In genomic region chr20:23042270-23042669, GRCh38 we compare ENCODE assay signal across 18 cellular contexts. TPM values are rescaled to one million over a fixed set of nuclear protein-coding genes. Genes with fewer than 3 reads are reported as not detected.
DNase-seq lines count a peak whose midpoint lies in the region; ATAC-seq and TF ChIP-seq lines count a peak whose summit lies in the region.
"Had no signal": no experiment of that assay in that cellular context is flagged by ENCODE, and none has a peak within 500 bp of the region (broad histone marks: within the 10 kb centered on the region; RNA-seq: fewer than 3 reads in every experiment).

No MANE protein-coding gene starts in this region.

- POLR2A ChIA-PET in WTC11 (lab: Charles Lee), result no interaction called here

- DNase-seq in GM23338 (ENCODE audit: low spot score) (no peak), NCI-H1105 (lab: John Stamatoyannopoulos, UW) (peak; percentile 60), WTC11 (ENCODE audit: low spot score) (no peak), iPS-NIHi11 (ENCODE audit: low spot score) (peak; percentile 47), NCI-H446 (lab: John Stamatoyannopoulos, UW) (no peak)
- no peak for DNase-seq in activated T-cell treated with anti-CD3 and anti-CD28 coated beads, Interleukin-2, amount 50 U/mL, for 72 hours
- DNase-seq: BE2C; Caco-2; CD4-positive, alpha-beta memory T cell; DND-41; GDM1; H9; IMR-90 had no signal

- H3K4me3 ChIP-seq in GM23338, result no peak overlapping the region
- H3K4me3 ChIP-seq: A549 had no signal

- peaks cover 4% of the 10 kb centered on the region; the same call in 1 of the 3 replicates for H3K36me3 Mint-ChIP-seq in GM23338 (ENCODE audit: low read depth)
- no peaks in the 10 kb centered on the region; the same call in 1 of the 2 replicates for H3K36me3 Mint-ChIP-seq in WTC11
- H3K36me3 Mint-ChIP-seq in activated T-cell treated with anti-CD3 and anti-CD28 coated beads, Interleukin-2, amount 50 U/mL, for 72 hours (ENCODE audit: insufficient read depth in 2 of 2), result peaks cover 0 to 2% of the 10 kb centered on the region in 2 donors
- H3K36me3 Mint-ChIP-seq: CD4-positive, alpha-beta memory T cell had no signal

- no peak overlapping the region for H3K27ac ChIP-seq in GM23338 (ENCODE audit: low read depth)
- H3K27ac ChIP-seq: C4-2B had no signal

- H2AFZ ChIP-seq in GM23338, result no peak overlapping the region

- H3K9me3 Mint-ChIP-seq in GM23338, result peaks cover 4% of the 10 kb centered on the region; the same call in 2 of the 3 replicates
- peaks cover 3% of the 10 kb centered on the region; the same call in 1 of the 2 replicates for H3K9me3 Mint-ChIP-seq in WTC11
- no peaks in the 10 kb centered on the region for H3K9me3 Mint-ChIP-seq in activated T-cell treated with anti-CD3 and anti-CD28 coated beads, Interleukin-2, amount 50 U/mL, for 72 hours

- no peaks in the 10 kb centered on the region for H4K20me1 ChIP-seq in GM23338 (replicated peaks; ENCODE audit: insufficient read depth)

- peaks cover 48% of the 10 kb centered on the region for H3K4me1 Mint-ChIP-seq in GM23338
- peaks cover 56% of the 10 kb centered on the region for H3K4me1 Mint-ChIP-seq in WTC11
- no peaks in the 10 kb centered on the region for H3K4me1 Mint-ChIP-seq in activated T-cell treated with anti-CD3 and anti-CD28 coated beads, Interleukin-2, amount 50 U/mL, for 72 hours (ENCODE audit: low read depth)
- H3K4me1 Mint-ChIP-seq: CD4-positive, alpha-beta memory T cell had no signal

- ATAC-seq in GM23338 (peak; percentile 78), WTC11 (peak; percentile 80), HG02970 (IDR thresholded peaks at IDR 0.05; ENCODE audit: low FRiP score, unreplicated experiment) (no peak)
- no peak for ATAC-seq in activated T-cell treated with anti-CD3 and anti-CD28 coated beads, Interleukin-2, amount 50 U/mL, for 72 hours (replicated peaks in 1 of 2)
- ATAC-seq: A549 had no signal

- peaks cover 28% of the 10 kb centered on the region for H3K4me1 ChIP-seq in GM23338 (ENCODE audit: insufficient read depth)
- H3K4me1 ChIP-seq: BE2C had no signal

- H3K27me3 Mint-ChIP-seq in GM23338 (ENCODE audit: insufficient read depth, low read depth, poor library complexity), result peaks cover 27% of the 10 kb centered on the region
- H3K27me3 Mint-ChIP-seq in WTC11 (ENCODE audit: low read depth), result peaks cover 82% of the 10 kb centered on the region
- peaks cover 43% of the 10 kb centered on the region for H3K27me3 Mint-ChIP-seq in activated T-cell treated with anti-CD3 and anti-CD28 coated beads, Interleukin-2, amount 50 U/mL, for 72 hours (ENCODE audit: low read depth)

- peaks cover 5% of the 10 kb centered on the region; the same call in 1 of the 2 replicates for H3K9me2 ChIP-seq in GM23338 (ENCODE audit: insufficient read depth)

- H3K27ac Mint-ChIP-seq in GM23338 (no peak overlapping the region), WTC11 (no peak overlapping the region)
- H3K27ac Mint-ChIP-seq in activated T-cell treated with anti-CD3 and anti-CD28 coated beads, Interleukin-2, amount 50 U/mL, for 72 hours, result no peak overlapping the region
- H3K27ac Mint-ChIP-seq: CD4-positive, alpha-beta memory T cell; H9 had no signal

- no peaks in the 10 kb centered on the region for H3K36me3 ChIP-seq in GM23338 (ENCODE audit: insufficient read depth)
- H3K36me3 ChIP-seq: BE2C had no signal

- no peaks in the 10 kb centered on the region for H3F3A ChIP-seq in GM23338 (replicated peaks; ENCODE audit: low read depth)

- H3K4me3 Mint-ChIP-seq in GM23338 (no peak overlapping the region), WTC11 (no peak overlapping the region)
- H3K4me3 Mint-ChIP-seq in activated T-cell treated with anti-CD3 and anti-CD28 coated beads, Interleukin-2, amount 50 U/mL, for 72 hours, result no peak overlapping the region
- H3K4me3 Mint-ChIP-seq: CD4-positive, alpha-beta memory T cell had no signal

- no peak for TF ChIP-seq CTCF in GM23338 (conservative IDR thresholded peaks at IDR 0.05; ENCODE audit: low read depth in 2 of 2)
- TF ChIP-seq CTCF in WTC11 (IDR thresholded peaks at IDR 0.05), result no peak

- CTCF ChIA-PET in WTC11 (lab: Charles Lee), result interaction anchor here (0.8 to 3.0 kb wide), 7 partner anchors 9 to 350 kb away, joined by 3 to 13 read pairs (median 4); no protein-coding TSS in a partner anchor

- H3K4me2 ChIP-seq in GM23338, result peak overlapping the region; percentile 17
- H3K4me2 ChIP-seq: A549 had no signal

- H3K79me2 ChIP-seq in GM23338 (replicated peaks; ENCODE audit: insufficient read depth), result no peaks in the 10 kb centered on the region

- H3K27me3 ChIP-seq in GM23338 (ENCODE audit: insufficient read depth), result peaks cover 47% of the 10 kb centered on the region
- H3K27me3 ChIP-seq: BE2C had no signal

TF ChIP-seq in GM23338, 12 proteins besides CTCF, POLR2A, EP300 and RAD21 (continues in another document):
- TF ChIP-seq REST (IDR thresholded peaks at IDR 0.05; ENCODE audit: unreplicated experiment), result no peak

TF ChIP-seq in WTC11, 78 proteins besides CTCF, POLR2A, EP300 and RAD21 (continues in another document):
- no peak for TF ChIP-seq E2F1 (CRISPR knock-in tag; IDR thresholded peaks at IDR 0.05)
- no peak for TF ChIP-seq AFF4 (CRISPR knock-in tag; IDR thresholded peaks at IDR 0.05; ENCODE audit: borderline replicate concordance)
- TF ChIP-seq ZNF121 (CRISPR knock-in tag; IDR thresholded peaks at IDR 0.05), result no peak
- no peak for TF ChIP-seq GABPB1 (CRISPR knock-in tag; IDR thresholded peaks at IDR 0.05)
- no peak for TF ChIP-seq ZBTB21 (CRISPR knock-in tag; IDR thresholded peaks at IDR 0.05; ENCODE audit: borderline replicate concordance)
- no peak for TF ChIP-seq TP53 (CRISPR knock-in tag; IDR thresholded peaks at IDR 0.05)
- no peak for TF ChIP-seq NR3C1 (CRISPR knock-in tag; conservative IDR thresholded peaks at IDR 0.05; ENCODE audit: low read depth)
- TF ChIP-seq HMGA2 (CRISPR knock-in tag; IDR thresholded peaks at IDR 0.05), result no peak
- no peak for TF ChIP-seq ERG (CRISPR knock-in tag; IDR thresholded peaks at IDR 0.05)
- no peak for TF ChIP-seq ZNF671 (CRISPR knock-in tag; IDR thresholded peaks at IDR 0.05)

RNA-seq across cellular contexts. Expression of gene SSTR4, which starts 7.2 kb away (rescaled TPM):
- not detected in 2 replicates for total RNA-seq in GM23338 (2014; rRNA removed; shearing (Covaris generic))
- not detected in 2 replicates for polyA plus RNA-seq in GM23338 (2016; fragmentation: Nextera tagmentation; extraction: Ambion mirVana)
- not detected in 3 replicates for total RNA-seq in WTC11 (2021)
- total RNA-seq in activated T-cell treated with anti-CD3 and anti-CD28 coated beads, Interleukin-2, amount 50 U/mL, for 72 hours, result not detected
- total RNA-seq: Caco-2; CD4-positive, alpha-beta memory T cell; H9; HT-29; IMR-90 had no signal
- polyA plus RNA-seq: AG04450; CD4-positive, alpha-beta memory T cell; IMR-90 had no signal

RNA-seq across cellular contexts. Expression of gene THBD, which starts 7.2 kb away (rescaled TPM):
- 0.58 and 0.97 TPM in 2 replicates for total RNA-seq in GM23338 (2014; rRNA removed; shearing (Covaris generic))
- polyA plus RNA-seq in GM23338 (2016; fragmentation: Nextera tagmentation; extraction: Ambion mirVana), result 0.10 and 0.17 TPM in 2 replicates
- 0.34 to 1.0 TPM (median 0.92 TPM) in 3 replicates for total RNA-seq in WTC11 (2021)
- total RNA-seq in activated T-cell treated with anti-CD3 and anti-CD28 coated beads, Interleukin-2, amount 50 U/mL, for 72 hours, result not detected
- total RNA-seq: HT-29, IMR-90 had no signal

RNA-seq across cellular contexts. Expression of gene CD93, which starts 43.9 kb away (rescaled TPM):
- total RNA-seq in GM23338 (2014; rRNA removed; shearing (Covaris generic)), result 0.04 TPM in 1 of 2 replicates, not detected in the other
- 0.03 TPM in 2 replicates for polyA plus RNA-seq in GM23338 (2016; fragmentation: Nextera tagmentation; extraction: Ambion mirVana)
- total RNA-seq in WTC11 (2021), result 0.05 to 0.21 TPM (median 0.09 TPM) in 3 replicates
- 1 to 10 TPM in 1 of 2 donors, under 1 TPM in 1; 0.36 to 2.0 TPM for total RNA-seq in activated T-cell treated with anti-CD3 and anti-CD28 coated beads, Interleukin-2, amount 50 U/mL, for 72 hours
- total RNA-seq: Caco-2, H9, HT-29 had no signal
- polyA plus RNA-seq: A549 had no signal

Comparison
In these comparisons a context has a peak if more than half of its experiments do, and no peak if none do; other contexts are left out.
1. ATAC-seq: peak in GM23338 (single experiment) and WTC11 (single experiment); none in activated T-cell treated with anti-CD3 and anti-CD28 coated beads, Interleukin-2, amount 50 U/mL, for 72 hours (0 of 2) and HG02970 (single experiment).
2. DNase-seq: peak in NCI-H1105 (single experiment) and iPS-NIHi11 (single experiment); none in GM23338 (single experiment), WTC11 (single experiment), activated T-cell treated with anti-CD3 and anti-CD28 coated beads, Interleukin-2, amount 50 U/mL, for 72 hours (0 of 2) and NCI-H446 (0 of 2).